Comparison of ENCODE assay signal across 21 cellular contexts in the genomic region with DNA sequence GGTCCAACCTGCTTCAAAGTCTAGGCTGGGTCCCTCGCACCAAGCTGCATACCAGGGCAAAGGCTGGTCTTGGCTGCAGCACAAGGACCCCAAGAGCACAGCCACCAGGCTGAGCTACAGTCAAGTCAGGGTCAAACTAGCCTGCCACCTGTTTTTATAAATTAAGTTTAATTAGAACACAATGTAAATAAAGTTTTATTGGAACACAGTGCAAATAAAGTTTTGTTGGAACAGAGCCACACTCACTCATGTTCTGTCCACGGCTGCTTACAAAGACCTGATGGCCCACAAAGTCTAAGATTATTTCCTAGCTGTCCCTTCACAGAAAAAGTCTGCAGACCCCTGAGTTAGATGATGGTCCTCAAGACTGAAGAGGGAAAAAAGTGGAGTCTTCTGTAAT.
"Had no signal": no experiment of that assay in that cellular context is flagged by ENCODE, and none has a peak within 500 bp of the region (broad histone marks: within the 10 kb centered on the region; RNA-seq: fewer than 3 reads in every experiment).

No MANE protein-coding gene starts in this region.

- H3K36me3 Mint-ChIP-seq: immature natural killer cell; naive B cell; stimulated activated memory B cell treated with anti-CD40 and anti-IgM and Interleukin-4, amounts not matched to agents 10 μg/mL and 1 μg/mL and 100 μg/mL, for 72 hours had no signal

- H3K4me3 Mint-ChIP-seq: effector memory CD8-positive, alpha-beta T cell; immature natural killer cell; memory B cell; naive B cell; nephron; stimulated activated memory B cell treated with anti-CD40 and anti-IgM and Interleukin-4, amounts not matched to agents 10 μg/mL and 1 μg/mL and 100 μg/mL, for 72 hours; stimulated activated naive CD8-positive, alpha-beta T cell treated with anti-CD3 and anti-CD28 coated beads, Interleukin-15, Interleukin-2, amounts not matched to agents 100 ng/mL and 50 ng/mL, for 24 hours had no signal

- H3K4me1 Mint-ChIP-seq: stimulated activated memory B cell treated with anti-CD40 and anti-IgM and Interleukin-4, amounts not matched to agents 10 μg/mL and 1 μg/mL and 100 μg/mL, for 72 hours had no signal

- DNase-seq: effector memory CD8-positive, alpha-beta T cell; immature natural killer cell; left ventricle myocardium inferior; lower lobe of right lung; midbrain; naive B cell; spleen; stimulated activated CD4-positive, alpha-beta T cell treated with anti-CD3 and anti-CD28 coated beads, Interleukin-15, amount 100 ng/mL, for 24 hours; stimulated activated CD4-positive, alpha-beta T cell treated with anti-CD3 and anti-CD28 coated beads, Interleukin-1b, Interleukin-23, amount 100 ng/mL, for 48 hours; stimulated activated CD4-positive, alpha-beta T cell treated with anti-CD3 and anti-CD28 coated beads, Interleukin-4, amount 100 ng/mL, for 24 hours; tibial artery; upper lobe of left lung; uterus had no signal

- H3K27me3 Mint-ChIP-seq: effector memory CD8-positive, alpha-beta T cell; memory B cell; naive B cell; stimulated activated memory B cell treated with anti-CD40 and anti-IgM and Interleukin-4, amounts not matched to agents 10 μg/mL and 1 μg/mL and 100 μg/mL, for 72 hours; stimulated activated naive CD8-positive, alpha-beta T cell treated with anti-CD3 and anti-CD28 coated beads, Interleukin-15, Interleukin-2, amounts not matched to agents 100 ng/mL and 50 ng/mL, for 24 hours had no signal

- H3K4me3 ChIP-seq: esophagus muscularis mucosa, gastroesophageal sphincter, left ventricle myocardium inferior, lower lobe of right lung, prostate gland, spleen, tibial artery, upper lobe of left lung, uterus had no signal

- H3K27ac Mint-ChIP-seq: memory B cell; naive B cell; stimulated activated memory B cell treated with anti-CD40 and anti-IgM and Interleukin-4, amounts not matched to agents 10 μg/mL and 1 μg/mL and 100 μg/mL, for 72 hours; stimulated activated naive CD8-positive, alpha-beta T cell treated with anti-CD3 and anti-CD28 coated beads, Interleukin-15, Interleukin-2, amounts not matched to agents 100 ng/mL and 50 ng/mL, for 24 hours had no signal

- H3K9me3 Mint-ChIP-seq: effector memory CD8-positive, alpha-beta T cell; immature natural killer cell; memory B cell; naive B cell; nephron; stimulated activated memory B cell treated with anti-CD40 and anti-IgM and Interleukin-4, amounts not matched to agents 10 μg/mL and 1 μg/mL and 100 μg/mL, for 72 hours; stimulated activated naive CD8-positive, alpha-beta T cell treated with anti-CD3 and anti-CD28 coated beads, Interleukin-15, Interleukin-2, amounts not matched to agents 100 ng/mL and 50 ng/mL, for 24 hours had no signal

- ATAC-seq: effector memory CD8-positive, alpha-beta T cell; gastroesophageal sphincter; lower lobe of right lung; sciatic nerve; stimulated activated memory B cell treated with anti-CD40 and anti-IgM and Interleukin-4, amounts not matched to agents 10 μg/mL and 1 μg/mL and 100 μg/mL, for 72 hours had no signal
